In genomic region chr1:26093569-26093968, GRCh38 we compare ENCODE assay signal across 14 cellular contexts. TPM values are rescaled to one million over a fixed set of nuclear protein-coding genes. Genes with fewer than 3 reads are reported as not detected.
DNase-seq lines count a peak whose midpoint lies in the region; ATAC-seq, FAIRE-seq and TF ChIP-seq lines count a peak whose summit lies in the region.
"Not testable (repeated sequence)": the region's sequence is repeated elsewhere in the genome, so short reads cannot be mapped to it uniquely, and the experiment has no call there.
"Had no signal": no experiment of that assay in that cellular context is flagged by ENCODE, and none has a peak within 500 bp of the region (broad histone marks: within the 10 kb centered on the region; RNA-seq: fewer than 3 reads in every experiment).

No MANE protein-coding gene starts in this region.

- WGBS in body of pancreas, 2 donors = 46 to 49% methylated on average over 6 of the region's 6 CpGs
- 27 to 28% methylated on average over 6 of the region's 6 CpGs for WGBS in heart right ventricle, 2 donors
- 55 to 62% methylated on average over 6 of the region's 6 CpGs for WGBS in pancreas, 2 donors

- not testable (repeated sequence) for TF ChIP-seq CTCF in body of pancreas (IDR thresholded peaks at IDR 0.05); heart right ventricle (IDR thresholded peaks at IDR 0.05); pancreas (IDR thresholded peaks at IDR 0.05); type B pancreatic cell (conservative IDR thresholded peaks at IDR 0.05)

- H3K4me1 ChIP-seq in HUES48 (ENCODE audit: control insufficient read depth, insufficient read depth, low read length) (peaks cover 23% of the 10 kb centered on the region), body of pancreas (peaks cover 23% of the 10 kb centered on the region), heart right ventricle (peaks cover 0 to 22% (median 18%) of the 10 kb centered on the region in 9 donors), pancreas (peaks cover 5 to 14% (median 9%) of the 10 kb centered on the region in 3 donors)

- H3K27me3 ChIP-seq in HUES48 (ENCODE audit: control insufficient read depth, insufficient read depth, low read length); body of pancreas; pancreas: not testable (repeated sequence)
- H3K27me3 ChIP-seq in heart right ventricle = peaks cover 0 to 14% (median 0%) of the 10 kb centered on the region in 7 donors

- peak overlapping the region; percentile 24 for H3K4me3 Mint-ChIP-seq in type B pancreatic cell

- H3K36me3 Mint-ChIP-seq in type B pancreatic cell = not testable (repeated sequence)

- H3K4me3 ChIP-seq in HUES48 (ENCODE audit: low read depth, low read length); body of pancreas; pancreas: not testable (repeated sequence)
- peak overlapping the region in 5 of 10 donors; percentile 13 to 33 (median 26) for H3K4me3 ChIP-seq in heart right ventricle

- not testable (repeated sequence) for DNase-seq in body of pancreas; epithelial cell of prostate (ENCODE audit: low read depth, low spot score); heart right ventricle; pancreas; type B pancreatic cell (ENCODE audit: extremely low spot score, unreplicated experiment)
- peak; percentile 53 for DNase-seq in left kidney (ENCODE audit: low read depth, low spot score)

- H3K36me3 ChIP-seq in HUES48 (ENCODE audit: control insufficient read depth, insufficient read depth, low read length); body of pancreas (replicated peaks in 1 of 2; ENCODE audit: insufficient read depth in 1 of 2, low read depth in 2 of 2); heart right ventricle; pancreas: not testable (repeated sequence)

- H3K9me3 Mint-ChIP-seq in type B pancreatic cell = peaks cover 11% of the 10 kb centered on the region

- not testable (repeated sequence) for ATAC-seq in body of pancreas
- ATAC-seq in heart right ventricle = peak in 5 of 8 donors; percentile 46 to 74 (median 48)
- peak in 1 of 4 donors; percentile 5 for ATAC-seq in pancreas

- not testable (repeated sequence) for FAIRE-seq in pancreas (lab: Jason Lieb, UNC)

- not testable (repeated sequence) for TF ChIP-seq POLR2A in body of pancreas (IDR thresholded peaks at IDR 0.05)

- H3K27ac Mint-ChIP-seq in type B pancreatic cell = peak overlapping the region; percentile 45

- H3K27me3 Mint-ChIP-seq in type B pancreatic cell = not testable (repeated sequence)

- peak overlapping the region; percentile 59 for H3K27ac ChIP-seq in HUES48 (ENCODE audit: low read depth, low read length)
- H3K27ac ChIP-seq in body of pancreas = peak overlapping the region; percentile 54 to 78 (median 65)
- H3K27ac ChIP-seq in epithelial cell of prostate = peak overlapping the region; percentile 39
- H3K27ac ChIP-seq in heart right ventricle = peak overlapping the region; percentile 56 to 92 (median 88)
- peak overlapping the region; percentile 17 to 63 (median 36) for H3K27ac ChIP-seq in pancreas

- intact Hi-C loops in body of pancreas (cut with DNase I); pancreas (cut with DNase I): not testable (repeated sequence)
- intact Hi-C loops in heart right ventricle (cut with DNase I) = loop anchor here in 1 of 10 donors (5.0 kb wide), 1 partner anchor 56 kb away; no protein-coding TSS in a partner anchor

- not testable (repeated sequence) for H3K9ac ChIP-seq in HUES48 (ENCODE audit: low read depth, low read length)

- peaks cover 24% of the 10 kb centered on the region for H3K4me1 Mint-ChIP-seq in type B pancreatic cell (ENCODE audit: unreplicated experiment)

- not testable (repeated sequence) for H3K9me3 ChIP-seq in HUES48 (ENCODE audit: control insufficient read depth, insufficient read depth, low read length); body of pancreas; heart right ventricle; pancreas

RNA-seq across cellular contexts. Expression of gene PDIK1L, which starts 18.1 kb away (rescaled TPM):
- total RNA-seq in body of pancreas (1 to 10 TPM; 5.6 to 7.8 TPM), heart right ventricle (1 to 10 TPM; 3.8 to 8.3 (median 5.7) TPM), pancreas (10 to 100 TPM in 1 of 6 donors, 1 to 10 TPM in 5; 5.9 to 12.1 (median 6.6) TPM), type B pancreatic cell (ENCODE audit: low replicate concordance) (14.7 and 18.4 TPM in 2 replicates)
- polyA plus RNA-seq in heart right ventricle (1 to 10 TPM; 1.6 to 2.3 TPM), pancreas (1 to 10 TPM; 1.7 to 3.6 TPM)

RNA-seq across cellular contexts. Expression of gene TRIM63, which starts 26.1 kb away (rescaled TPM):
- total RNA-seq in body of pancreas (not detected), heart right ventricle (100 to 1,000 TPM; 191 to 415 (median 222) TPM), pancreas (under 1 TPM in 4 of 6 donors, not detected in 2; 0.09 to 0.35 (median 0.33) TPM), type B pancreatic cell (ENCODE audit: low replicate concordance) (1.7 and 4.1 TPM in 2 replicates)
- polyA plus RNA-seq in heart right ventricle (100 to 1,000 TPM; 194 to 305 TPM), pancreas (under 1 TPM; 0.15 to 0.52 TPM)
- total RNA-seq: CD8-positive, alpha-beta memory T cell; GM12878; GM23248; HFFc6; HT1080 had no signal
- polyA plus RNA-seq: A549; CD14-positive monocyte; CD8-positive, alpha-beta memory T cell; GM12878; GM23248 had no signal

RNA-seq across cellular contexts. Expression of gene SLC30A2, which starts 47.7 kb away (rescaled TPM):
- total RNA-seq in body of pancreas (10 to 100 TPM; 44.5 to 64.6 TPM), heart right ventricle (10 to 100 TPM in 3 of 10 donors, 1 to 10 TPM in 7; 2.6 to 14.4 (median 8.9) TPM), pancreas (100 to 1,000 TPM in 1 of 6 donors, 10 to 100 TPM in 5; 27.0 to 142 (median 56.4) TPM), type B pancreatic cell (ENCODE audit: low replicate concordance) (4.4 and 24.4 TPM in 2 replicates)
- polyA plus RNA-seq in heart right ventricle (1 to 10 TPM in 1 of 2 donors, under 1 TPM in 1; 0.97 to 3.6 TPM), pancreas (10 to 100 TPM; 24.1 to 42.4 TPM)
- total RNA-seq: CD8-positive, alpha-beta memory T cell; GM23248; HFFc6; HT1080 had no signal
- polyA plus RNA-seq: A549; CD14-positive monocyte; CD8-positive, alpha-beta memory T cell; GM12878 had no signal

Comparison
In these comparisons a context has a peak if more than half of its experiments do, and no peak if none do; other contexts are left out.
1. H3K27ac ChIP-seq: peak in every context shown above with its lines; median percentile 88 in heart right ventricle; 65 in body of pancreas; 59 in HUES48; 39 in epithelial cell of prostate; 36 in pancreas.
2. RNA of gene TRIM63, which starts 26.1 kb away (total RNA-seq): 191 to 415 TPM in heart right ventricle; 1.7 to 4.1 TPM in type B pancreatic cell, 0.09 to 0.35 TPM in pancreas and not detected in body of pancreas; every median in the first group is over 10 times any median in the second.